In genomic region chr2:200377774-200378336, GRCh38 we compare ENCODE assay signal across 9 cellular contexts.
DNase-seq lines count a peak whose midpoint lies in the region; ATAC-seq, FAIRE-seq and TF ChIP-seq lines count a peak whose summit lies in the region.
"Had no signal": no experiment of that assay in that cellular context is flagged by ENCODE, and none has a peak within 500 bp of the region (broad histone marks: within the 10 kb centered on the region; RNA-seq: fewer than 3 reads in every experiment).

No MANE protein-coding gene starts in this region.

- H4K20me1 ChIP-seq in HCT116 (ENCODE audit: insufficient read depth) = no peaks in the 10 kb centered on the region
- no peaks in the 10 kb centered on the region for H4K20me1 ChIP-seq in SK-N-SH (ENCODE audit: insufficient read depth)

- POLR2A ChIA-PET in HCT116 (lab: Charles Lee) = interaction anchor here (1.9 kb wide), 1 partner anchor 28 kb away, joined by 5 read pairs; no protein-coding TSS in a partner anchor
- POLR2A ChIA-PET in SK-N-SH (lab: Yijun Ruan, JAX) = no interaction called here

- intact Hi-C loops in HCT116 (cut with micrococcal nuclease) (no loop called here), right cardiac atrium (cut with DNase I) (no loop called here)

- H3K36me3 ChIP-seq in HCT116 (ENCODE audit: control insufficient read depth in 1 of 2, insufficient read depth in 2 of 2, low read length in 2 of 2) (no peaks in the 10 kb centered on the region), SK-N-SH (replicated peaks in 1 of 2; ENCODE audit: control insufficient read depth in 1 of 2, insufficient read depth in 2 of 2, low read length in 1 of 2) (no peaks in the 10 kb centered on the region), skeletal muscle satellite cell (ENCODE audit: insufficient read depth, low read length) (peaks cover 2% of the 10 kb centered on the region)

- WGBS in SK-N-SH (ENCODE audit: low lambda C conversion rate) = 74% methylated on average over 4 of the region's 4 CpGs
- WGBS in right cardiac atrium = 67% methylated on average over 4 of the region's 4 CpGs

- H3K27ac ChIP-seq in HCT116 (ENCODE audit: low read depth, low read length) = peak overlapping the region; percentile 51
- H3K27ac ChIP-seq in SK-N-SH (ENCODE audit: low read depth in 2 of 2, low read length in 1 of 2) = peak overlapping the region in 1 of 2 experiments; percentile 75; a peak in 3 of 4 replicates
- H3K27ac ChIP-seq in right cardiac atrium (ENCODE audit: low read length) = peak overlapping the region; percentile 46

- DNase-seq in HCT116 (ENCODE audit: low read depth, low spot score) (peak; percentile 57), SK-N-SH (peak; percentile 44), right cardiac atrium (no peak), NCI-H2107 treated with DMSO at 0.1 percent for 48 hours (lab: John Stamatoyannopoulos, UW; ENCODE audit: unreplicated experiment) (no peak), H54 (ENCODE audit: insufficient read length, low spot score) (no peak), frontal cortex (ENCODE audit: low spot score in 2 of 2) (no peak)
- DNase-seq: NCI-H82 had no signal

- H3F3A ChIP-seq in SK-N-SH (replicated peaks; ENCODE audit: insufficient read depth) = peaks cover 22% of the 10 kb centered on the region

- TF ChIP-seq CTCF in HCT116 (IDR thresholded peaks at IDR 0.05 in 2 of 3, conservative IDR thresholded peaks at IDR 0.05 in 1 of 3; ENCODE audit: borderline replicate concordance in 1 of 3, insufficient read depth in 1 of 3, low read depth in 2 of 3, low read length in 2 of 3) (no peak), SK-N-SH (IDR thresholded peaks at IDR 0.05) (no peak)

- no peaks in the 10 kb centered on the region for H3K9me2 ChIP-seq in HCT116 (ENCODE audit: insufficient read depth)
- no peaks in the 10 kb centered on the region for H3K9me2 ChIP-seq in SK-N-SH

- H3K9me3 ChIP-seq in HCT116 (ENCODE audit: control insufficient read depth in 1 of 2, insufficient read depth in 1 of 2, low read depth in 1 of 2, low read length in 2 of 2) = no peaks in the 10 kb centered on the region
- no peaks in the 10 kb centered on the region for H3K9me3 ChIP-seq in SK-N-SH
- no peaks in the 10 kb centered on the region for H3K9me3 ChIP-seq in right cardiac atrium (ENCODE audit: control insufficient read depth, low read length)
- no peaks in the 10 kb centered on the region for H3K9me3 ChIP-seq in skeletal muscle satellite cell (replicated peaks; ENCODE audit: low read length)

- peak overlapping the region; percentile 14 for H3K9ac ChIP-seq in HCT116 (ENCODE audit: low read length)
- no peak overlapping the region for H3K9ac ChIP-seq in SK-N-SH
- H3K9ac ChIP-seq in skeletal muscle satellite cell (ENCODE audit: low read depth, low read length) = peak overlapping the region; percentile 43

- no peaks in the 10 kb centered on the region for H3K27me3 ChIP-seq in HCT116 (ENCODE audit: insufficient read depth, low read length)
- no peaks in the 10 kb centered on the region for H3K27me3 ChIP-seq in SK-N-SH (ENCODE audit: insufficient read depth)
- H3K27me3 ChIP-seq in right cardiac atrium (ENCODE audit: control insufficient read depth, insufficient read depth) = no peaks in the 10 kb centered on the region
- no peaks in the 10 kb centered on the region for H3K27me3 ChIP-seq in skeletal muscle satellite cell (ENCODE audit: control insufficient read depth, insufficient read depth, low read length)

- peaks cover 52 to 85% of the 10 kb centered on the region in 2 experiments for H3K4me1 ChIP-seq in HCT116 (ENCODE audit: control insufficient read depth in 1 of 2, insufficient read depth in 2 of 2, low read length in 2 of 2)
- H3K4me1 ChIP-seq in SK-N-SH (ENCODE audit: control insufficient read depth in 1 of 2, insufficient read depth in 2 of 2, low read depth in 1 of 2, low read length in 1 of 2) = peaks cover 29 to 30% of the 10 kb centered on the region in 2 experiments
- H3K4me1 ChIP-seq in right cardiac atrium (ENCODE audit: control insufficient read depth, insufficient read depth, low read length) = peaks cover 22% of the 10 kb centered on the region
- H3K4me1 ChIP-seq in skeletal muscle satellite cell (ENCODE audit: control insufficient read depth, insufficient read depth, low read length) = peaks cover 76% of the 10 kb centered on the region

- CTCF ChIA-PET in HCT116 (lab: Charles Lee) (no interaction called here), SK-N-SH (lab: Yijun Ruan, JAX) (interaction anchor here (1.1 to 1.4 kb wide), 3 partner anchors 14 to 93 kb away, joined by 3 to 4 read pairs (median 3); no protein-coding TSS in a partner anchor)

- no TSS peak for BruUV-seq in HCT116 (replicated peaks; lab: Mats Ljungman, UMichigan)

- H3K4me2 ChIP-seq in HCT116 (ENCODE audit: low read length) = peak overlapping the region; percentile 48
- H3K4me2 ChIP-seq in SK-N-SH = peak overlapping the region; percentile 56; the same call in 1 of the 2 replicates
- peak overlapping the region; percentile 73 for H3K4me2 ChIP-seq in skeletal muscle satellite cell (ENCODE audit: low read length)

- H2AFZ ChIP-seq in HCT116 (ENCODE audit: low read depth, low read length, poor library complexity, severe bottlenecking) (no peak overlapping the region), SK-N-SH (ENCODE audit: low read depth) (no peak overlapping the region)

- H3K4me3 ChIP-seq in HCT116 (replicated peaks in 1 of 2; ENCODE audit: low read depth in 1 of 2, low read length in 2 of 2) (peak overlapping the region in 1 of 2 experiments; percentile 8; a peak in 1 of 4 replicates), SK-N-SH (ENCODE audit: low read depth in 2 of 2, low read length in 1 of 2) (no peak overlapping the region), right cardiac atrium (ENCODE audit: low read length) (no peak overlapping the region), skeletal muscle satellite cell (ENCODE audit: low read length) (no peak overlapping the region)

- TF ChIP-seq RAD21 in HCT116 (IDR thresholded peaks at IDR 0.05; ENCODE audit: low read depth) = no peak
- TF ChIP-seq RAD21 in SK-N-SH (IDR thresholded peaks at IDR 0.05; ENCODE audit: low read length) = no peak

- peaks cover 45% of the 10 kb centered on the region for H3K79me2 ChIP-seq in HCT116 (ENCODE audit: insufficient read depth, low read length)
- H3K79me2 ChIP-seq in SK-N-SH (ENCODE audit: insufficient read depth) = peaks cover 85% of the 10 kb centered on the region

- ATAC-seq in HCT116 (peak; percentile 54), right cardiac atrium (peak; percentile 13 to 32), GM18873 (IDR thresholded peaks at IDR 0.05; ENCODE audit: low FRiP score, unreplicated experiment) (no peak)

- RAD21 ChIA-PET in HCT116 (lab: Charles Lee; ENCODE audit: low non-redundant PET in 1 of 2, low total read pairs in 2 of 2, uncharacterized antibody in 2 of 2, unreplicated experiment in 2 of 2) = no interaction called here

- no peak for FAIRE-seq in H54 (lab: Jason Lieb, UNC)
- no peak for FAIRE-seq in frontal cortex (lab: Jason Lieb, UNC)

- peak in 1 of 2 experiments; percentile 74; a peak in 2 of 4 replicates for TF ChIP-seq EP300 in SK-N-SH (IDR thresholded peaks at IDR 0.05; ENCODE audit: borderline replicate concordance in 1 of 2, low read depth in 1 of 2, low read length in 1 of 2)

- TF ChIP-seq POLR2A in HCT116 (IDR thresholded peaks at IDR 0.05; ENCODE audit: borderline replicate concordance, extremely low read depth, insufficient read depth, insufficient read length) (no peak), H54 (IDR thresholded peaks at IDR 0.05; ENCODE audit: low read depth, low read length) (no peak)

TF ChIP-seq in HCT116, 20 proteins besides CTCF, POLR2A, EP300 and RAD21:
- TF ChIP-seq FOSL1 (IDR thresholded peaks at IDR 0.05; ENCODE audit: low read depth) (peak; percentile 10; the same call in 1 of the 2 replicates), YY1 (IDR thresholded peaks at IDR 0.05; ENCODE audit: extremely low read depth, insufficient replicate concordance, low read depth, low read length) (no peak), SP1 (IDR thresholded peaks at IDR 0.05; ENCODE audit: low read depth) (peak; percentile 39), SIN3A (IDR thresholded peaks at IDR 0.05; ENCODE audit: low read depth) (no peak), CBX3 (IDR thresholded peaks at IDR 0.05; ENCODE audit: low read depth) (no peak)
- TF ChIP-seq, protein P1, sequence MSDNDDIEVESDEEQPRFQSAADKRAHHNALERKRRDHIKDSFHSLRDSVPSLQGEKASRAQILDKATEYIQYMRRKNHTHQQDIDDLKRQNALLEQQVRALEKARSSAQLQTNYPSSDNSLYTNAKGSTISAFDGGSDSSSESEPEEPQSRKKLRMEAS (IDR thresholded peaks at IDR 0.05) = no peak

TF ChIP-seq in SK-N-SH, 30 proteins besides CTCF, POLR2A, EP300 and RAD21 (continues in another document):
- TF ChIP-seq RCOR1 (IDR thresholded peaks at IDR 0.05; ENCODE audit: low read length) (peak; percentile 100), PBX3 (IDR thresholded peaks at IDR 0.05) (no peak; the same call in 1 of the 2 replicates), POLR2AphosphoS5 (IDR thresholded peaks at IDR 0.05; ENCODE audit: low read depth, low read length) (peak; percentile 48; the same call in 1 of the 2 replicates), ELF1 (IDR thresholded peaks at IDR 0.05) (no peak), FOXM1 (IDR thresholded peaks at IDR 0.05; ENCODE audit: low read depth) (no peak)
- TF ChIP-seq, protein P2, sequence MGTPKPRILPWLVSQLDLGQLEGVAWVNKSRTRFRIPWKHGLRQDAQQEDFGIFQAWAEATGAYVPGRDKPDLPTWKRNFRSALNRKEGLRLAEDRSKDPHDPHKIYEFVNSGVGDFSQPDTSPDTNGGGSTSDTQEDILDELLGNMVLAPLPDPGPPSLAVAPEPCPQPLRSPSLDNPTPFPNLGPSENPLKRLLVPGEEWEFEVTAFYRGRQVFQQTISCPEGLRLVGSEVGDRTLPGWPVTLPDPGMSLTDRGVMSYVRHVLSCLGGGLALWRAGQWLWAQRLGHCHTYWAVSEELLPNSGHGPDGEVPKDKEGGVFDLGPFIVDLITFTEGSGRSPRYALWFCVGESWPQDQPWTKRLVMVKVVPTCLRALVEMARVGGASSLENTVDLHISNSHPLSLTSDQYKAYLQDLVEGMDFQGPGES (IDR thresholded peaks at IDR 0.05; ENCODE audit: low read depth, low read length) = no peak

Comparison
In these comparisons a context has a peak if more than half of its experiments do, and no peak if none do; other contexts are left out.
1. DNase-seq: peak in HCT116 (single experiment) and SK-N-SH (single experiment); none in right cardiac atrium (0 of 3), NCI-H2107 treated with DMSO at 0.1 percent for 48 hours (single experiment), H54 (single experiment) and frontal cortex (0 of 2).
2. Of the 11 proteins assayed by ChIP-seq in both SK-N-SH and HCT116: peak only in SK-N-SH: POLR2AphosphoS5; only in HCT116: none; in both: none; in neither: 10.
3. Peak in every context shown above with its lines, with median percentiles within 50 percentile points of each other: H3K4me2 ChIP-seq.